ENCODE assay signal across 21 cellular contexts in genomic region chr4:714087-714486, GRCh38. TPM values are rescaled to one million over a fixed set of nuclear protein-coding genes. Genes with fewer than 3 reads are reported as not detected.
"Had no signal": no experiment of that assay in that cellular context is flagged by ENCODE, and none has a peak within 500 bp of the region (broad histone marks: within the 10 kb centered on the region; RNA-seq: fewer than 3 reads in every experiment).

No MANE protein-coding gene starts in this region.

- H2AFZ ChIP-seq: parathyroid adenoma had no signal

- H3K4me3 ChIP-seq: esophagus muscularis mucosa, gastrocnemius medialis, heart right ventricle, suprapubic skin, thyroid gland, upper lobe of left lung, uterus had no signal

- DNase-seq: effector memory CD4-positive, alpha-beta T cell; gastrocnemius medialis; heart right ventricle; hypothalamus; kidney glomerular epithelial cell; small intestine; stimulated activated CD4-positive, alpha-beta T cell treated with anti-CD3 and anti-CD28 coated beads, Interleukin-12 subunit alpha, Interleukin-12 subunit beta, amount 100 ng/mL, for 4 hours; stimulated activated naive CD8-positive, alpha-beta T cell treated with anti-CD3 and anti-CD28 coated beads, Interleukin-15, Interleukin-2, amounts not matched to agents 100 U/mL and 50 U/mL, for 24 hours; thyroid gland; upper lobe of left lung; uterus had no signal

- H3K9me3 Mint-ChIP-seq: nephron had no signal

- H3K9ac ChIP-seq: parathyroid adenoma had no signal

- H3K27ac ChIP-seq: epithelial cell of prostate, esophagus muscularis mucosa, gastrocnemius medialis, heart right ventricle, parathyroid adenoma, suprapubic skin, thyroid gland, upper lobe of left lung, uterus had no signal

- H3K36me3 ChIP-seq: gastrocnemius medialis, suprapubic skin, thyroid gland, uterus had no signal

- H3K27me3 ChIP-seq: esophagus muscularis mucosa, gastrocnemius medialis, heart right ventricle, suprapubic skin, thyroid gland, upper lobe of left lung, uterus had no signal

- H3K27ac Mint-ChIP-seq: nephron had no signal

- FAIRE-seq: endometrium, islet of Langerhans, small intestine had no signal

- H3K4me1 ChIP-seq: parathyroid adenoma, thyroid gland, uterus had no signal

- H3K9me3 ChIP-seq: esophagus muscularis mucosa, gastrocnemius medialis, heart right ventricle, suprapubic skin, thyroid gland, upper lobe of left lung, uterus had no signal

- ATAC-seq: gastrocnemius medialis, left lobe of liver had no signal

- H3K4me3 Mint-ChIP-seq: nephron had no signal

RNA-seq across cellular contexts. Expression of gene SLC49A3, which starts 25.1 kb away (rescaled TPM):
- total RNA-seq: myocyte had no signal
- polyA plus RNA-seq: mammary epithelial cell had no signal
